ENCODE assay signal across 24 cellular contexts in the genomic region with DNA sequence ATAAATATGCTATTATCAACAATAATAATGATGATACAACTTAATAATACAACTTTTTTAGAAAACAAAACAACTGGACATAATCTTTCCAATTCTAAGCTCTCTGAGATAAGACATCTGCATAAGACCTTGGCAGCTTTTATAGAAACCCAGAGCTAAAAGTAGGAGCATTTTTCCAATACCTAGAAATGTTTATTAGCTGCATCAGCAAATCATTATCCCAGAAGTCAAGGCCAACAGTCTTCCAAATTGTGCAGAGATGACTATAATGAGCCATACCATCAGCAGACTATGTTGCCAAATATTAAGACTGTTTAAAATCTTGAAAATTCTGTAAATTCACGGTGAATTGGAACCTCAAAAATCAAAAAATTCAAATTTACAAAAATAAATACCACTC.
"Had no signal": no experiment of that assay in that cellular context is flagged by ENCODE, and none has a peak within 500 bp of the region (broad histone marks: within the 10 kb centered on the region; RNA-seq: fewer than 3 reads in every experiment).

No MANE protein-coding gene starts in this region.

- DNase-seq: colonic mucosa; cortex of kidney; effector CD8-positive, alpha-beta T cell; effector memory CD8-positive, alpha-beta T cell; endodermal cell; erythroblast; esophagus squamous epithelium; foreskin fibroblast; foreskin melanocyte; gastrocnemius medialis; heart left ventricle; hypothalamus; immature natural killer cell; islet precursor cell; left cardiac atrium; left lung; left ventricle myocardium superior; lower lobe of right lung; mesendoderm; midbrain had no signal

- H3K4me3 ChIP-seq: colonic mucosa, esophagus squamous epithelium, gastrocnemius medialis, heart left ventricle, hepatocyte, left lung, lower lobe of right lung had no signal

- H3K27ac ChIP-seq: colonic mucosa, epithelial cell of prostate, esophagus squamous epithelium, gastrocnemius medialis, heart left ventricle, hepatocyte, left lung, lower lobe of right lung had no signal

- H3K36me3 ChIP-seq: colonic mucosa had no signal

- ATAC-seq: effector memory CD8-positive, alpha-beta T cell; esophagus mucosa; gastrocnemius medialis; heart left ventricle; left cardiac atrium; left lung; left ventricle myocardium superior; lower lobe of right lung had no signal

- H3K4me2 ChIP-seq: hepatocyte had no signal

- H3K9me3 ChIP-seq: colonic mucosa, esophagus squamous epithelium, gastrocnemius medialis, heart left ventricle, left lung, lower lobe of right lung had no signal

- FAIRE-seq: endometrium had no signal

- H2AFZ ChIP-seq: hepatocyte had no signal

- H3K4me1 ChIP-seq: colonic mucosa, esophagus squamous epithelium, gastrocnemius medialis, heart left ventricle, left lung had no signal

- H3K27me3 ChIP-seq: colonic mucosa, esophagus squamous epithelium, gastrocnemius medialis, heart left ventricle, hepatocyte, left lung had no signal
